ENCODE assay signal across 23 cellular contexts in genomic region chr2:6814869-6815268, GRCh38.
"Had no signal": no experiment of that assay in that cellular context is flagged by ENCODE, and none has a peak within 500 bp of the region (broad histone marks: within the 10 kb centered on the region; RNA-seq: fewer than 3 reads in every experiment).

No MANE protein-coding gene starts in this region.

- H3K4me3 ChIP-seq: MG63, SJSA1, SK-N-MC had no signal

- H3K27ac ChIP-seq: HL-60, SJSA1, SK-N-MC had no signal

- H3K36me3 ChIP-seq: MG63, SJSA1 had no signal

- H3K9me3 ChIP-seq: MG63, SJSA1 had no signal

- H3K27me3 ChIP-seq: MG63, SJSA1 had no signal

- DNase-seq: KBM-7; MG63; MV-4-11; NCI-H1048; NCI-H1105; NCI-H1417; NCI-H1436 treated with DMSO at 0.1 percent for 48 hours; NCI-H1694; NCI-H187 treated with DMSO at 0.1 percent for 48 hours; NCI-H2081; NCI-H2107; NCI-H2227 treated with DMSO at 0.1 percent for 48 hours; NCI-H524; NCI-H526 treated with DMSO at 0.1 percent for 48 hours; NCI-H774; NK-92 treated with Interleukin-12 subunit alpha and Interleukin-12 subunit beta, amount 100 ng/mL, for 24 hours; OCI-M1; Right ventricle myocardium superior; RPMI8226; SIG-M5 had no signal

- H3K4me1 ChIP-seq: SJSA1 had no signal
